ENCODE assay signal across 9 cellular contexts in genomic region chr7:100540073-100540723, GRCh38. TPM values are rescaled to one million over a fixed set of nuclear protein-coding genes. Genes with fewer than 3 reads are reported as not detected.
A peak's percentile ranks its signal among the peaks of the same experiment; 100 is the strongest.
DNase-seq lines count a peak whose midpoint lies in the region; ATAC-seq and TF ChIP-seq lines count a peak whose summit lies in the region.
"Had no signal": no experiment of that assay in that cellular context is flagged by ENCODE, and none has a peak within 500 bp of the region (broad histone marks: within the 10 kb centered on the region; RNA-seq: fewer than 3 reads in every experiment).

No MANE protein-coding gene starts in this region.

- intact Hi-C loops in activated CD8-positive, alpha-beta T cell treated with anti-CD3 and anti-CD28 coated beads for 36 hours (cut with micrococcal nuclease): no loop called here

- H3K4me1 Mint-ChIP-seq in HFFc6 (ENCODE audit: low read depth): peaks cover 41% of the 10 kb centered on the region
- peaks cover 50% of the 10 kb centered on the region for H3K4me1 Mint-ChIP-seq in activated CD8-positive, alpha-beta T cell treated with anti-CD3 and anti-CD28 coated beads for 36 hours (ENCODE audit: low read depth)
- H3K4me1 Mint-ChIP-seq in stimulated activated memory B cell treated with anti-CD40 and anti-IgM and Interleukin-4, amounts not matched to agents 10 μg/mL and 1 μg/mL and 100 μg/mL, for 72 hours: peaks cover 48% of the 10 kb centered on the region

- no peaks in the 10 kb centered on the region for H3K36me3 Mint-ChIP-seq in HFFc6 (ENCODE audit: low read depth)
- H3K36me3 Mint-ChIP-seq in activated CD8-positive, alpha-beta T cell treated with anti-CD3 and anti-CD28 coated beads for 36 hours (ENCODE audit: low read depth): peaks cover 25% of the 10 kb centered on the region
- H3K36me3 Mint-ChIP-seq in stimulated activated memory B cell treated with anti-CD40 and anti-IgM and Interleukin-4, amounts not matched to agents 10 μg/mL and 1 μg/mL and 100 μg/mL, for 72 hours: no peaks in the 10 kb centered on the region

- peak overlapping the region; percentile 63; the same call in 1 of the 2 replicates for H3K9ac ChIP-seq in iPS-20b (ENCODE audit: low read depth, low read length)

- no peak overlapping the region for H3K27ac Mint-ChIP-seq in HFFc6
- H3K27ac Mint-ChIP-seq in activated CD8-positive, alpha-beta T cell treated with anti-CD3 and anti-CD28 coated beads for 36 hours: peak overlapping the region; percentile 81
- peak overlapping the region; percentile 73 for H3K27ac Mint-ChIP-seq in stimulated activated memory B cell treated with anti-CD40 and anti-IgM and Interleukin-4, amounts not matched to agents 10 μg/mL and 1 μg/mL and 100 μg/mL, for 72 hours

- H3K4me1 ChIP-seq in iPS-20b (ENCODE audit: insufficient read depth, low read length): peaks cover 39% of the 10 kb centered on the region

- DNase-seq in HFFc6 (no peak), SHP77 treated with DMSO at 0.1 percent for 48 hours (lab: John Stamatoyannopoulos, UW) (no peak), hypothalamus (lab: John Stamatoyannopoulos, UW) (no peak)
- no peak for DNase-seq in activated CD8-positive, alpha-beta T cell treated with anti-CD3 and anti-CD28 coated beads for 36 hours
- DNase-seq: NCI-H1105 treated with DMSO at 0.1 percent for 48 hours had no signal

- no peaks in the 10 kb centered on the region for H3K36me3 ChIP-seq in iPS-20b (ENCODE audit: insufficient read depth, low read depth, low read length)

- H3K9me3 ChIP-seq in iPS-20b (ENCODE audit: insufficient read depth, low read depth, low read length): no peaks in the 10 kb centered on the region

- POLR2A ChIA-PET in activated CD8-positive, alpha-beta T cell treated with anti-CD3 and anti-CD28 coated beads for 36 hours (lab: Charles Lee): interaction anchor here (1.0 to 1.3 kb wide), 2 partner anchors 9 to 104 kb away, joined by 3 to 5 read pairs; partner anchors contain the start of gene PPP1R35

- H3K9me3 Mint-ChIP-seq in HFFc6: no peaks in the 10 kb centered on the region
- H3K9me3 Mint-ChIP-seq in activated CD8-positive, alpha-beta T cell treated with anti-CD3 and anti-CD28 coated beads for 36 hours: no peaks in the 10 kb centered on the region
- no peaks in the 10 kb centered on the region for H3K9me3 Mint-ChIP-seq in stimulated activated memory B cell treated with anti-CD40 and anti-IgM and Interleukin-4, amounts not matched to agents 10 μg/mL and 1 μg/mL and 100 μg/mL, for 72 hours

- ATAC-seq in activated CD8-positive, alpha-beta T cell treated with anti-CD3 and anti-CD28 coated beads for 36 hours: no peak
- no peak for ATAC-seq in stimulated activated memory B cell treated with anti-CD40 and anti-IgM and Interleukin-4, amounts not matched to agents 10 μg/mL and 1 μg/mL and 100 μg/mL, for 72 hours
- ATAC-seq in HG02938 (IDR thresholded peaks at IDR 0.05; ENCODE audit: unreplicated experiment): no peak

- CTCF ChIA-PET in activated CD8-positive, alpha-beta T cell treated with anti-CD3 and anti-CD28 coated beads for 36 hours (lab: Charles Lee): interaction anchor here (1.8 to 3.2 kb wide), 2 partner anchors 12 to 19 kb away, joined by 3 to 29 read pairs; no protein-coding TSS in a partner anchor

- peak overlapping the region; percentile 81 for H3K4me3 Mint-ChIP-seq in HFFc6
- peak overlapping the region; percentile 91 for H3K4me3 Mint-ChIP-seq in activated CD8-positive, alpha-beta T cell treated with anti-CD3 and anti-CD28 coated beads for 36 hours
- H3K4me3 Mint-ChIP-seq in stimulated activated memory B cell treated with anti-CD40 and anti-IgM and Interleukin-4, amounts not matched to agents 10 μg/mL and 1 μg/mL and 100 μg/mL, for 72 hours: peak overlapping the region; percentile 91

- H3K27ac ChIP-seq in iPS-20b (ENCODE audit: low read length): no peak overlapping the region

- peak overlapping the region; percentile 80 for H3K4me3 ChIP-seq in iPS-20b (ENCODE audit: low read length)

- peaks cover 19% of the 10 kb centered on the region for H3K27me3 ChIP-seq in iPS-20b (ENCODE audit: insufficient read depth, low read length)

- no peaks in the 10 kb centered on the region; the same call in 1 of the 2 replicates for H3K27me3 Mint-ChIP-seq in HFFc6 (ENCODE audit: insufficient read depth)
- H3K27me3 Mint-ChIP-seq in activated CD8-positive, alpha-beta T cell treated with anti-CD3 and anti-CD28 coated beads for 36 hours: no peaks in the 10 kb centered on the region
- H3K27me3 Mint-ChIP-seq in stimulated activated memory B cell treated with anti-CD40 and anti-IgM and Interleukin-4, amounts not matched to agents 10 μg/mL and 1 μg/mL and 100 μg/mL, for 72 hours: no peaks in the 10 kb centered on the region

- no peak for TF ChIP-seq CTCF in HFFc6 (IDR thresholded peaks at IDR 0.05)
- TF ChIP-seq CTCF in activated CD8-positive, alpha-beta T cell treated with anti-CD3 and anti-CD28 coated beads for 36 hours (IDR thresholded peaks at IDR 0.05): no peak

RNA-seq across cellular contexts. Expression of gene AGFG2, which starts 1.2 kb away (rescaled TPM):
- total RNA-seq in HFFc6 (2021; fragmentation: NEBNext Ultra II Directional; extraction: Animal tissue kit (Norgen Biotek cat#: 25700)): 10 to 100 TPM; 14.4 to 21.4 (median 18.9) TPM
- 10 to 100 TPM; 45.6 to 45.8 TPM for total RNA-seq in activated CD8-positive, alpha-beta T cell treated with anti-CD3 and anti-CD28 coated beads for 36 hours

RNA-seq across cellular contexts. Expression of gene SAP25, which starts 33.5 kb away (rescaled TPM):
- total RNA-seq in HFFc6 (2021; fragmentation: NEBNext Ultra II Directional; extraction: Animal tissue kit (Norgen Biotek cat#: 25700)): under 1 TPM in 3 of 6 experiments, not detected in 3; 0.40 to 0.87 (median 0.55) TPM
- 10 to 100 TPM in 1 of 2 experiments, 1 to 10 TPM in 1; 9.9 to 12.8 TPM for total RNA-seq in activated CD8-positive, alpha-beta T cell treated with anti-CD3 and anti-CD28 coated beads for 36 hours

RNA-seq across cellular contexts. Expression of gene LRCH4, which starts 45.7 kb away (rescaled TPM):
- 10 to 100 TPM; 34.7 to 40.6 (median 38.5) TPM for total RNA-seq in HFFc6 (2021; fragmentation: NEBNext Ultra II Directional; extraction: Animal tissue kit (Norgen Biotek cat#: 25700))
- 10 to 100 TPM; 77.7 to 78.7 TPM for total RNA-seq in activated CD8-positive, alpha-beta T cell treated with anti-CD3 and anti-CD28 coated beads for 36 hours

RNA-seq across cellular contexts. Expression of gene FBXO24, which starts 45.9 kb away (rescaled TPM):
- under 1 TPM; 0.20 to 0.47 (median 0.28) TPM for total RNA-seq in HFFc6 (2021; fragmentation: NEBNext Ultra II Directional; extraction: Animal tissue kit (Norgen Biotek cat#: 25700))
- 1 to 10 TPM; 1.4 to 1.5 TPM for total RNA-seq in activated CD8-positive, alpha-beta T cell treated with anti-CD3 and anti-CD28 coated beads for 36 hours
- total RNA-seq: glomerular endothelial cell had no signal

RNA-seq across cellular contexts. Expression of gene NYAP1, which starts 56.5 kb away (rescaled TPM):
- under 1 TPM; 0.50 to 0.99 (median 0.86) TPM for total RNA-seq in HFFc6 (2021; fragmentation: NEBNext Ultra II Directional; extraction: Animal tissue kit (Norgen Biotek cat#: 25700))
- total RNA-seq in activated CD8-positive, alpha-beta T cell treated with anti-CD3 and anti-CD28 coated beads for 36 hours: under 1 TPM; 0.32 to 0.38 TPM

Comparison
In these comparisons a context has a peak if more than half of its experiments do, and no peak if none do; other contexts are left out.
1. RNA of gene SAP25, which starts 33.5 kb away (total RNA-seq): 9.9 to 12.8 TPM in activated CD8-positive, alpha-beta T cell treated with anti-CD3 and anti-CD28 coated beads for 36 hours; 0.40 to 0.87 TPM in HFFc6; every median in the first group is over 4 times any median in the second.
2. Peak in every context shown above with its lines, with median percentiles within 50 percentile points of each other: H3K4me3 Mint-ChIP-seq.